ENCODE assay signal across 19 cellular contexts in the genomic region with DNA sequence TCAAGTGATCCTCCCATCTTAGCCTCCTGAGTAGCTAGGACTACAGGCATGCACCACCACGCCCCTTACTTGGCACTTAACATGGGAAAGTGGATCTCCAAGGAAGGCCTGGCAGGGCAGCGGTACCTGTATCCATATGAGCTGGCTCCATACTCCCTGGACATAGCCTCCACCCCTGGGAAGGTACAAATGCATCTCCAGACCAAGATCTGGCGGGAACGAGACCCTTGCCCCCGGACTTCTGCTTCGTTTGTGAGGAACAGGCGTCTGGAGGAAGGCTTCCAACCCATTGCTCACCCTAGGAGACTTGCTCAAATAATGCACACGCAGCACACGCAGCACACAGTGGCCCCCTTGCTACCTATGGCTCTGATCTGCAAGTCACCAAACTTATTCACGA. TPM values are rescaled to one million over a fixed set of nuclear protein-coding genes. Genes with fewer than 3 reads are reported as not detected.
A peak's percentile ranks its signal among the peaks of the same experiment; 100 is the strongest.
DNase-seq lines count a peak whose midpoint lies in the region; ATAC-seq and TF ChIP-seq lines count a peak whose summit lies in the region.
"Had no signal": no experiment of that assay in that cellular context is flagged by ENCODE, and none has a peak within 500 bp of the region (broad histone marks: within the 10 kb centered on the region; RNA-seq: fewer than 3 reads in every experiment).

No MANE protein-coding gene starts in this region.

- intact Hi-C loops in left cardiac atrium (cut with DNase I) = no loop called here
- intact Hi-C loops in cardiac septum (cut with DNase I) = no loop called here
- intact Hi-C loops in spleen (cut with DNase I; ENCODE audit: low total_unique reads) = no loop called here
- intact Hi-C loops in activated CD4-positive, alpha-beta memory T cell treated with anti-CD3 and anti-CD28 coated beads for 36 hours (cut with micrococcal nuclease) = no loop called here

- H3K9me3 ChIP-seq in neural progenitor cell (ENCODE audit: low read depth) = no peaks in the 10 kb centered on the region
- H3K9me3 ChIP-seq in spleen = no peaks in the 10 kb centered on the region
- H3K9me3 ChIP-seq: BLaER1, Caco-2, HAP-1 had no signal

- no peak overlapping the region for H3K9ac ChIP-seq in neural progenitor cell
- H3K9ac ChIP-seq: BLaER1 had no signal

- DNase-seq in left cardiac atrium (peak; percentile 9), cardiac septum (ENCODE audit: low spot score) (no peak), neural progenitor cell (ENCODE audit: low spot score) (no peak), spleen (peak; percentile 19), NCI-H510A treated with DMSO at 0.1 percent for 48 hours (lab: John Stamatoyannopoulos, UW) (no peak)
- DNase-seq in activated CD4-positive, alpha-beta memory T cell treated with anti-CD3 and anti-CD28 coated beads for 36 hours = no peak
- DNase-seq: Caco-2; CD4-positive, CD25-positive, alpha-beta regulatory T cell; CD8-positive, alpha-beta T cell; DMS153; DND-41; GOT3; HFFc6 had no signal

- peaks cover 49% of the 10 kb centered on the region for H3K4me1 Mint-ChIP-seq in neural progenitor cell
- no peaks in the 10 kb centered on the region for H3K4me1 Mint-ChIP-seq in activated CD4-positive, alpha-beta memory T cell treated with anti-CD3 and anti-CD28 coated beads for 36 hours (ENCODE audit: low read depth)
- H3K4me1 Mint-ChIP-seq: B cell had no signal

- CTCF ChIA-PET in activated CD4-positive, alpha-beta memory T cell treated with anti-CD3 and anti-CD28 coated beads for 36 hours (lab: Charles Lee) = no interaction called here

- H2AFZ ChIP-seq in neural progenitor cell (replicated peaks) = no peak overlapping the region

- H3K4me1 ChIP-seq in neural progenitor cell (peaks cover 37% of the 10 kb centered on the region), spleen (peaks cover 0 to 6% (median 0%) of the 10 kb centered on the region in 6 donors)
- H3K4me1 ChIP-seq: Caco-2 had no signal

- no peak overlapping the region for H3K27ac ChIP-seq in neural progenitor cell
- H3K27ac ChIP-seq in spleen = no peak overlapping the region
- H3K27ac ChIP-seq: 22Rv1, BLaER1, C4-2B had no signal

- 94 to 99% (median 95%) methylated on average over 10 of the region's 10 CpGs for WGBS in spleen, 5 donors

- H3K27me3 ChIP-seq in neural progenitor cell (peaks cover 4% of the 10 kb centered on the region), spleen (replicated peaks in 1 of 7) (no peaks in the 10 kb centered on the region)
- H3K27me3 ChIP-seq: BLaER1 had no signal

- H3F3A ChIP-seq in neural progenitor cell (ENCODE audit: low read depth) = peaks cover 16% of the 10 kb centered on the region

- no peak overlapping the region for H3K27ac Mint-ChIP-seq in neural progenitor cell
- no peak overlapping the region for H3K27ac Mint-ChIP-seq in activated CD4-positive, alpha-beta memory T cell treated with anti-CD3 and anti-CD28 coated beads for 36 hours
- H3K27ac Mint-ChIP-seq: B cell; CD4-positive, CD25-positive, alpha-beta regulatory T cell; CD8-positive, alpha-beta T cell; HFFc6 had no signal

- H3K4me3 ChIP-seq in neural progenitor cell (no peak overlapping the region), spleen (no peak overlapping the region)
- H3K4me3 ChIP-seq: BLaER1, HAP-1 had no signal

- no peak for ATAC-seq in left cardiac atrium
- ATAC-seq: CD8-positive, alpha-beta T cell had no signal

- H3K79me2 ChIP-seq in neural progenitor cell (ENCODE audit: low read depth) = no peaks in the 10 kb centered on the region

- no peaks in the 10 kb centered on the region for H3K9me3 Mint-ChIP-seq in neural progenitor cell
- H3K9me3 Mint-ChIP-seq in activated CD4-positive, alpha-beta memory T cell treated with anti-CD3 and anti-CD28 coated beads for 36 hours = no peaks in the 10 kb centered on the region
- H3K9me3 Mint-ChIP-seq: CD4-positive, CD25-positive, alpha-beta regulatory T cell; CD8-positive, alpha-beta T cell; HFFc6 had no signal

- peak overlapping the region; percentile 30 for H3K4me3 Mint-ChIP-seq in neural progenitor cell
- no peak overlapping the region for H3K4me3 Mint-ChIP-seq in activated CD4-positive, alpha-beta memory T cell treated with anti-CD3 and anti-CD28 coated beads for 36 hours
- H3K4me3 Mint-ChIP-seq: B cell; CD4-positive, CD25-positive, alpha-beta regulatory T cell; CD8-positive, alpha-beta T cell; HFFc6 had no signal

- H3K4me2 ChIP-seq in neural progenitor cell = no peak overlapping the region
- H3K4me2 ChIP-seq: BLaER1 had no signal

- no peak for TF ChIP-seq POLR2A in spleen (IDR thresholded peaks at IDR 0.05)

- peaks cover 28% of the 10 kb centered on the region for H4K20me1 ChIP-seq in neural progenitor cell (ENCODE audit: low read depth)

- H3K36me3 Mint-ChIP-seq in neural progenitor cell = no peaks in the 10 kb centered on the region
- H3K36me3 Mint-ChIP-seq in activated CD4-positive, alpha-beta memory T cell treated with anti-CD3 and anti-CD28 coated beads for 36 hours = no peaks in the 10 kb centered on the region

- H3K36me3 ChIP-seq in neural progenitor cell (no peaks in the 10 kb centered on the region), spleen (peaks cover 0 to 72% (median 3%) of the 10 kb centered on the region in 6 donors)
- H3K36me3 ChIP-seq: HAP-1 had no signal

- peaks cover 5% of the 10 kb centered on the region for H3K27me3 Mint-ChIP-seq in neural progenitor cell (ENCODE audit: insufficient read depth, low read depth)
- H3K27me3 Mint-ChIP-seq in activated CD4-positive, alpha-beta memory T cell treated with anti-CD3 and anti-CD28 coated beads for 36 hours = no peaks in the 10 kb centered on the region
- H3K27me3 Mint-ChIP-seq: B cell; CD4-positive, CD25-positive, alpha-beta regulatory T cell had no signal

- POLR2A ChIA-PET in activated CD4-positive, alpha-beta memory T cell treated with anti-CD3 and anti-CD28 coated beads for 36 hours (lab: Charles Lee) = no interaction called here

- TF ChIP-seq CTCF in neural progenitor cell (IDR thresholded peaks at IDR 0.05) (no peak), spleen (IDR thresholded peaks at IDR 0.05 in 8 of 11, conservative IDR thresholded peaks at IDR 0.05 in 3 of 11) (no peak)

RNA-seq across cellular contexts. Expression of a gene that starts 55.2 kb away (rescaled TPM):
- total RNA-seq in left cardiac atrium = 1 to 10 TPM; 1.3 to 2.2 TPM
- total RNA-seq in cardiac septum = not detected
- total RNA-seq in neural progenitor cell (ENCODE audit: low replicate concordance) = 18.5 and 70.7 TPM in 2 replicates
- 1 to 10 TPM in 6 of 7 donors, under 1 TPM in 1; 0.34 to 3.0 (median 2.2) TPM for total RNA-seq in spleen
- 1 to 10 TPM in 1 of 3 donors, under 1 TPM in 2; 0.42 to 1.2 (median 0.52) TPM for polyA plus RNA-seq in spleen
- total RNA-seq in activated CD4-positive, alpha-beta memory T cell treated with anti-CD3 and anti-CD28 coated beads for 36 hours = not detected
- total RNA-seq: CD4-positive, CD25-positive, alpha-beta regulatory T cell; CD8-positive, alpha-beta T cell; HFFc6 had no signal
- polyA plus RNA-seq: AG04450 had no signal

Comparison
In these comparisons a context has a peak if more than half of its experiments do, and no peak if none do; other contexts are left out.
1. DNase-seq: peak in left cardiac atrium (single experiment) and spleen (single experiment); none in cardiac septum (single experiment), neural progenitor cell (single experiment), activated CD4-positive, alpha-beta memory T cell treated with anti-CD3 and anti-CD28 coated beads for 36 hours (single experiment) and NCI-H510A treated with DMSO at 0.1 percent for 48 hours (single experiment).